In genomic region chr2:169765523-169765922, GRCh38 we compare ENCODE assay signal across 23 cellular contexts. TPM values are rescaled to one million over a fixed set of nuclear protein-coding genes. Genes with fewer than 3 reads are reported as not detected.
A peak's percentile ranks its signal among the peaks of the same experiment; 100 is the strongest.
DNase-seq lines count a peak whose midpoint lies in the region; ATAC-seq and TF ChIP-seq lines count a peak whose summit lies in the region.
"Had no signal": no experiment of that assay in that cellular context is flagged by ENCODE, and none has a peak within 500 bp of the region (broad histone marks: within the 10 kb centered on the region; RNA-seq: fewer than 3 reads in every experiment).

No MANE protein-coding gene starts in this region.

- no peak overlapping the region for H3K4me3 Mint-ChIP-seq in Calu3 (ENCODE audit: low read depth, unreplicated experiment)
- H3K4me3 Mint-ChIP-seq in T-helper 17 cell = no peak overlapping the region
- H3K4me3 Mint-ChIP-seq: activated B cell treated with CpG ODN at 0.5 μM for 24 hours; activated naive CD8-positive, alpha-beta T cell treated with anti-CD3 and anti-CD28 coated beads, Interleukin-2, amount 10 ng/mL, durations not matched to agents 7 days and 5 days; activated T-helper 1 cell treated with anti-CD3 and anti-CD28 coated beads, Interleukin-12 subunit alpha, Interleukin-12 subunit beta, Interleukin-2, Interleukin-4 antibody, amounts not matched to agents 30 ng/mL and 10 ng/mL and 1 ng/mL, durations not matched to agents 14 hours and 24 hours and 36 hours; T-helper 1 cell treated with Interleukin-12 subunit alpha and Interleukin-12 subunit beta and Interleukin-4 antibody, amounts not matched to agents 30 μg/mL and 1 μg/mL, for 36 hours had no signal

- no peaks in the 10 kb centered on the region for H3K36me3 Mint-ChIP-seq in Calu3 (ENCODE audit: insufficient read depth, unreplicated experiment)
- H3K36me3 Mint-ChIP-seq in T-helper 17 cell (ENCODE audit: low read depth) = no peaks in the 10 kb centered on the region

- BruUV-seq in Calu3 (replicated peaks; lab: Mats Ljungman, UMichigan) = no TSS peak

- H3K27me3 Mint-ChIP-seq in Calu3 (ENCODE audit: unreplicated experiment) (no peaks in the 10 kb centered on the region), T-helper 17 cell (peaks cover 14% of the 10 kb centered on the region)

- CTCF ChIA-PET in Calu3 (lab: Charles Lee) = no interaction called here

- no peaks in the 10 kb centered on the region for H3K9me3 Mint-ChIP-seq in Calu3 (ENCODE audit: low read depth, unreplicated experiment)
- H3K9me3 Mint-ChIP-seq: activated B cell treated with CpG ODN at 0.5 μM for 24 hours; activated naive CD8-positive, alpha-beta T cell treated with anti-CD3 and anti-CD28 coated beads, Interleukin-2, amount 10 ng/mL, durations not matched to agents 7 days and 5 days; activated T-helper 1 cell treated with anti-CD3 and anti-CD28 coated beads, Interleukin-12 subunit alpha, Interleukin-12 subunit beta, Interleukin-2, Interleukin-4 antibody, amounts not matched to agents 30 ng/mL and 10 ng/mL and 1 ng/mL, durations not matched to agents 14 hours and 24 hours and 36 hours; naive B cell; T-helper 1 cell treated with Interleukin-12 subunit alpha and Interleukin-12 subunit beta and Interleukin-4 antibody, amounts not matched to agents 30 μg/mL and 1 μg/mL, for 36 hours had no signal

- H3K4me1 Mint-ChIP-seq in Calu3 (ENCODE audit: low read depth, unreplicated experiment) (peaks cover 39% of the 10 kb centered on the region), T-helper 17 cell (peaks cover 12% of the 10 kb centered on the region)

- in situ Hi-C loops in astrocyte of the cerebellum (cut with HindIII; ENCODE audit: low sequenced_read_pairs) = no loop called here

- peak; percentile 38 for DNase-seq in Calu3
- DNase-seq in LHCN-M2 (ENCODE audit: low read depth) = peak; percentile 2
- peak; percentile 51 for DNase-seq in astrocyte of the cerebellum (ENCODE audit: low read depth)
- DNase-seq in foreskin fibroblast = peak; percentile 30 to 70
- DNase-seq in T-helper 17 cell = no peak
- DNase-seq in NCI-H748 treated with DMSO at 0.1 percent for 48 hours (lab: John Stamatoyannopoulos, UW) = no peak
- DNase-seq: activated B cell treated with CpG ODN at 0.5 μM for 24 hours; activated CD8-positive, alpha-beta memory T cell treated with anti-CD3 and anti-CD28 coated beads for 24 hours; activated naive CD8-positive, alpha-beta T cell treated with anti-CD3 and anti-CD28 coated beads, Interleukin-2, amount 10 ng/mL, durations not matched to agents 7 days and 5 days; COR-L47; GM23248; KBM-7; naive B cell; NCI-H1105 treated with DMSO at 0.1 percent for 48 hours; stimulated activated CD4-positive, alpha-beta T cell treated with anti-CD3 and anti-CD28 coated beads, Interleukin-4, amount 100 ng/mL, for 4 hours; stimulated activated CD8-positive, alpha-beta memory T cell treated with anti-CD3 and anti-CD28 coated beads, Interleukin-4, amount 100 ng/mL, for 48 hours had no signal

- ATAC-seq in T-helper 17 cell (no peak), GM18517 (IDR thresholded peaks at IDR 0.05; ENCODE audit: unreplicated experiment) (no peak), GM18505 (IDR thresholded peaks at IDR 0.05; ENCODE audit: unreplicated experiment) (no peak)
- ATAC-seq: Right ventricle myocardium inferior had no signal

- TF ChIP-seq POLR2A in GM18505 (IDR thresholded peaks at IDR 0.05; ENCODE audit: borderline replicate concordance, extremely low read depth, insufficient read depth, insufficient read length) = no peak

- H3K27ac Mint-ChIP-seq in Calu3 (ENCODE audit: unreplicated experiment) (peak overlapping the region; percentile 54), T-helper 17 cell (no peak overlapping the region)
- H3K27ac Mint-ChIP-seq: activated B cell treated with CpG ODN at 0.5 μM for 24 hours; activated naive CD8-positive, alpha-beta T cell treated with anti-CD3 and anti-CD28 coated beads, Interleukin-2, amount 10 ng/mL, durations not matched to agents 7 days and 5 days; activated T-helper 1 cell treated with anti-CD3 and anti-CD28 coated beads, Interleukin-12 subunit alpha, Interleukin-12 subunit beta, Interleukin-2, Interleukin-4 antibody, amounts not matched to agents 30 ng/mL and 10 ng/mL and 1 ng/mL, durations not matched to agents 14 hours and 24 hours and 36 hours; naive B cell; T-helper 1 cell treated with Interleukin-12 subunit alpha and Interleukin-12 subunit beta and Interleukin-4 antibody, amounts not matched to agents 30 μg/mL and 1 μg/mL, for 36 hours had no signal

- intact Hi-C loops in Calu3 (cut with micrococcal nuclease; ENCODE audit: unreplicated experiment) = no loop called here

- no peaks in the 10 kb centered on the region for H3K9me3 ChIP-seq in T-helper 17 cell (ENCODE audit: control insufficient read depth, low read length, poor library complexity, severe bottlenecking)
- H3K9me3 ChIP-seq: suprapubic skin had no signal

- H3K4me3 ChIP-seq in astrocyte of the cerebellum (ENCODE audit: low read depth, low read length) (no peak overlapping the region), foreskin fibroblast (ENCODE audit: low read depth in 1 of 2, low read length in 2 of 2) (no peak overlapping the region)
- H3K4me3 ChIP-seq: GM23248, smooth muscle cell, suprapubic skin had no signal

- TF ChIP-seq CTCF in Calu3 (IDR thresholded peaks at IDR 0.05; ENCODE audit: unreplicated experiment) (no peak), astrocyte of the cerebellum (IDR thresholded peaks at IDR 0.05; ENCODE audit: low read depth, low read length, missing control alignments) (no peak), foreskin fibroblast (IDR thresholded peaks at IDR 0.05; ENCODE audit: low read depth, low read length) (no peak)

RNA-seq across cellular contexts. Expression of gene KLHL23, which starts 31.9 kb away (rescaled TPM):
- total RNA-seq in Calu3 (2022) (40.4 and 49.5 TPM in 2 replicates), LHCN-M2 (2014; rRNA removed) (3.3 and 4.6 TPM in 2 replicates), T-helper 17 cell (under 1 TPM; 0.37 to 0.60 TPM)
- polyA plus RNA-seq in LHCN-M2 (2012) = 0.96 TPM

RNA-seq across cellular contexts. Expression of gene SSB, which starts 33.1 kb away (rescaled TPM):
- total RNA-seq in Calu3 (2022) (143 TPM in 2 replicates), LHCN-M2 (2014; rRNA removed) (151 and 157 TPM in 2 replicates), T-helper 17 cell (100 to 1,000 TPM; 111 to 141 TPM)
- polyA plus RNA-seq in LHCN-M2 (2012) = 129 TPM

RNA-seq across cellular contexts. Expression of gene METTL5, which starts 59.2 kb away (rescaled TPM):
- total RNA-seq in Calu3 (2022) = 63.1 and 68.2 TPM in 2 replicates
- total RNA-seq in LHCN-M2 (2014; rRNA removed) = 48.7 and 54.0 TPM in 2 replicates
- 75.9 TPM for polyA plus RNA-seq in LHCN-M2 (2012)
- 10 to 100 TPM; 22.9 to 29.4 TPM for total RNA-seq in T-helper 17 cell

Comparison
In these comparisons a context has a peak if more than half of its experiments do, and no peak if none do; other contexts are left out.
1. DNase-seq: peak in Calu3 (single experiment), LHCN-M2 (single experiment), astrocyte of the cerebellum (single experiment) and foreskin fibroblast (2 of 2); none in T-helper 17 cell (0 of 3) and NCI-H748 treated with DMSO at 0.1 percent for 48 hours (single experiment).